Comparison of ENCODE assay signal across 26 cellular contexts in genomic region chr6:656460-657252, GRCh38. TPM values are rescaled to one million over a fixed set of nuclear protein-coding genes. Genes with fewer than 3 reads are reported as not detected.
DNase-seq lines count a peak whose midpoint lies in the region; ATAC-seq and TF ChIP-seq lines count a peak whose summit lies in the region.
"Had no signal": no experiment of that assay in that cellular context is flagged by ENCODE, and none has a peak within 500 bp of the region (broad histone marks: within the 10 kb centered on the region; RNA-seq: fewer than 3 reads in every experiment).

TSS of gene HUS1B (minus strand) at chr6:657100. CDS start at chr6:656944, 156 bp downstream.

- H3K36me3 ChIP-seq in cardiac muscle cell (no peaks in the 10 kb centered on the region), adipocyte (ENCODE audit: control insufficient read depth, insufficient read depth, low read length, severe bottlenecking) (no peaks in the 10 kb centered on the region), mesenchymal stem cell (ENCODE audit: control insufficient read depth in 1 of 2, insufficient read depth in 2 of 2, low read depth in 1 of 2, low read length in 2 of 2) (peaks cover 9 to 11% of the 10 kb centered on the region in 2 experiments), PC-9 (ENCODE audit: low read depth) (no peaks in the 10 kb centered on the region)
- H3K36me3 ChIP-seq: uterus had no signal

- peak within 1 kb of the TSS; percentile 91 for H4K8ac ChIP-seq in mesenchymal stem cell (ENCODE audit: low read length)

- peaks cover 36% of the 10 kb centered on the region for H3K79me1 ChIP-seq in mesenchymal stem cell (replicated peaks; ENCODE audit: low read length, poor library complexity, severe bottlenecking)

- no peak within 1 kb of the TSS for H2BK5ac ChIP-seq in mesenchymal stem cell (ENCODE audit: low read depth, low read length, poor library complexity, severe bottlenecking)

- no peak for DNase-seq in cardiac muscle cell (ENCODE audit: low read depth in 1 of 2, low spot score in 1 of 2)
- no peak for DNase-seq in Right ventricle myocardium superior
- DNase-seq in adipocyte (ENCODE audit: low read depth), result no peak
- DNase-seq in mesenchymal stem cell, result no peak
- no peak for DNase-seq in stimulated activated CD8-positive, alpha-beta memory T cell treated with anti-CD3 and anti-CD28 coated beads, Interleukin-4, amount 100 ng/mL, for 48 hours
- DNase-seq in pons (ENCODE audit: low spot score), result no peak
- no peak for DNase-seq in head of caudate nucleus
- DNase-seq in PC-9, result no peak
- DNase-seq: activated CD4-positive, alpha-beta memory T cell treated with anti-CD3 and anti-CD28 coated beads for 36 hours; activated CD8-positive, alpha-beta memory T cell treated with anti-CD3 and anti-CD28 coated beads, Interleukin-2, amount 50 U/mL, for 48 hours; DMS153; GOT3; KBM-7; lower lobe of right lung; MM.1S; NCI-H1417 treated with DMSO at 0.1 percent for 48 hours; NCI-H2081; NCI-H226; NCI-H748 treated with DMSO at 0.1 percent for 48 hours; stimulated activated CD4-positive, alpha-beta T cell treated with anti-CD3 and anti-CD28 coated beads, Interleukin-4, amount 100 ng/mL, for 4 hours; stimulated activated naive B cell treated with anti-CD40 and anti-IgM and Interleukin-4, amounts not matched to agents 10 μg/mL and 1 μg/mL and 100 μg/mL, for 72 hours; T-helper 1 cell; uterus had no signal

- peak within 1 kb of the TSS; percentile 94 for H4K91ac ChIP-seq in mesenchymal stem cell (ENCODE audit: low read length)

- H3K9ac ChIP-seq in adipocyte (ENCODE audit: low read length) (peak within 1 kb of the TSS; percentile 39), mesenchymal stem cell (ENCODE audit: low read length) (peak within 1 kb of the TSS; percentile 7)

- H3K79me2 ChIP-seq in PC-9 (ENCODE audit: low read depth), result no peaks in the 10 kb centered on the region

- H3K9me3 ChIP-seq in cardiac muscle cell (ENCODE audit: low read depth) (no peaks in the 10 kb centered on the region), adipocyte (ENCODE audit: control insufficient read depth, low read length) (no peaks in the 10 kb centered on the region), mesenchymal stem cell (ENCODE audit: control insufficient read depth, low read length) (no peaks in the 10 kb centered on the region), PC-9 (ENCODE audit: insufficient read depth, low read depth) (no peaks in the 10 kb centered on the region)
- H3K9me3 ChIP-seq: lower lobe of right lung, uterus had no signal

- H3K23ac ChIP-seq in mesenchymal stem cell (ENCODE audit: low read length in 2 of 2), result no peak within 1 kb of the TSS

- 98% methylated on average over 73 of the region's 73 CpGs for WGBS in mesenchymal stem cell

- H3K9me2 ChIP-seq in PC-9 (ENCODE audit: insufficient read depth), result no peaks in the 10 kb centered on the region

- BruUV-seq in PC-9 (replicated peaks; lab: Mats Ljungman, UMichigan), result no TSS peak

- TF ChIP-seq CTCF in cardiac muscle cell (IDR thresholded peaks at IDR 0.05; ENCODE audit: low read depth, low read length) (no peak), PC-9 (conservative IDR thresholded peaks at IDR 0.05) (no peak)

- H2BK120ac ChIP-seq in mesenchymal stem cell (ENCODE audit: low read depth, low read length), result no peak within 1 kb of the TSS

- peak within 1 kb of the TSS; percentile 52 for H2BK15ac ChIP-seq in mesenchymal stem cell (ENCODE audit: low read depth, poor library complexity, severe bottlenecking)

- H3K27ac ChIP-seq in cardiac muscle cell, result peak within 1 kb of the TSS; percentile 37
- H3K27ac ChIP-seq in mesenchymal stem cell (ENCODE audit: low read length, poor library complexity, severe bottlenecking), result no peak within 1 kb of the TSS
- no peak within 1 kb of the TSS for H3K27ac ChIP-seq in PC-9
- H3K27ac ChIP-seq: lower lobe of right lung, uterus had no signal

- no peak within 1 kb of the TSS for H2AK5ac ChIP-seq in mesenchymal stem cell (ENCODE audit: low read length, severe bottlenecking)

- no peak within 1 kb of the TSS for H3K14ac ChIP-seq in mesenchymal stem cell (ENCODE audit: low read length in 2 of 2)

- H3K18ac ChIP-seq in mesenchymal stem cell (ENCODE audit: low read depth in 1 of 2, low read length in 2 of 2), result peak within 1 kb of the TSS; percentile 54 to 55

- no peaks in the 10 kb centered on the region for H3F3A ChIP-seq in PC-9 (ENCODE audit: insufficient read depth, low read depth)

- H3K4ac ChIP-seq in mesenchymal stem cell (ENCODE audit: low read depth in 1 of 2, low read length in 2 of 2), result no peak within 1 kb of the TSS

- intact Hi-C loops in Right ventricle myocardium superior (cut with DNase I) (no loop called here), head of caudate nucleus (cut with DNase I) (no loop called here), PC-9 (cut with micrococcal nuclease; ENCODE audit: unreplicated experiment) (no loop called here)

- H3K4me1 ChIP-seq in cardiac muscle cell (ENCODE audit: low read depth) (peaks cover 21% of the 10 kb centered on the region), adipocyte (ENCODE audit: control insufficient read depth, insufficient read depth, low read length) (peaks cover 22% of the 10 kb centered on the region), mesenchymal stem cell (ENCODE audit: control insufficient read depth, insufficient read depth, low read depth, low read length) (peaks cover 9% of the 10 kb centered on the region), PC-9 (replicated peaks; ENCODE audit: insufficient read depth) (no peaks in the 10 kb centered on the region)
- H3K4me1 ChIP-seq: uterus had no signal

- no peak for ATAC-seq in Right ventricle myocardium superior (ENCODE audit: poor library complexity)
- ATAC-seq: activated CD4-positive, CD25-positive, alpha-beta regulatory T cell treated with anti-CD3 and anti-CD28 coated beads, Interleukin-2, amount 50 U/mL, for 24 hours; activated naive CD4-positive, alpha-beta T cell treated with anti-CD3 and anti-CD28 coated beads, Interleukin-2, amount 50 U/mL, for 72 hours; sciatic nerve; stimulated activated naive B cell treated with anti-CD40 and anti-IgM and Interleukin-4, amounts not matched to agents 10 μg/mL and 1 μg/mL and 100 μg/mL, for 72 hours had no signal

- H3K4me3 ChIP-seq in cardiac muscle cell (no peak within 1 kb of the TSS), adipocyte (ENCODE audit: low read length) (peak within 1 kb of the TSS; percentile 47), mesenchymal stem cell (ENCODE audit: insufficient read depth in 1 of 2, low read depth in 1 of 2, low read length in 2 of 2) (peak within 1 kb of the TSS in 1 of 2 experiments; percentile 31), PC-9 (no peak within 1 kb of the TSS)
- H3K4me3 ChIP-seq: lower lobe of right lung, uterus had no signal

- H3K4me2 ChIP-seq in mesenchymal stem cell (ENCODE audit: low read length, poor library complexity, severe bottlenecking) (no peak within 1 kb of the TSS), PC-9 (no peak within 1 kb of the TSS)

- no peaks in the 10 kb centered on the region for H4K20me1 ChIP-seq in PC-9 (ENCODE audit: insufficient read depth)

- H2BK12ac ChIP-seq in mesenchymal stem cell (ENCODE audit: low read length in 2 of 2), result peak within 1 kb of the TSS; percentile 31 to 39

- H3K27me3 ChIP-seq in cardiac muscle cell (no peaks in the 10 kb centered on the region), adipocyte (replicated peaks; ENCODE audit: control insufficient read depth, insufficient read depth, low read length) (no peaks in the 10 kb centered on the region), mesenchymal stem cell (ENCODE audit: control insufficient read depth in 1 of 2, insufficient read depth in 1 of 2, low read length in 2 of 2) (no peaks in the 10 kb centered on the region), PC-9 (ENCODE audit: insufficient read depth, low read depth) (no peaks in the 10 kb centered on the region)
- H3K27me3 ChIP-seq: uterus had no signal

- H2AFZ ChIP-seq in mesenchymal stem cell (ENCODE audit: low read depth, low read length) (no peak within 1 kb of the TSS), PC-9 (no peak within 1 kb of the TSS)

- POLR2A ChIA-PET in PC-9 (lab: Charles Lee; ENCODE audit: unreplicated experiment), result no interaction called here

- CTCF ChIA-PET in PC-9 (lab: Charles Lee), result no interaction called here

RNA-seq across cellular contexts. Expression of gene HUS1B, which starts in this region (rescaled TPM):
- 1.2 and 1.9 TPM in 2 replicates for total RNA-seq in cardiac muscle cell
- polyA plus RNA-seq in cardiac muscle cell, result 0.51 TPM in 1 of 2 replicates, not detected in the other
- total RNA-seq in Right ventricle myocardium superior, result not detected
- polyA plus RNA-seq in mesenchymal stem cell (2013, experiment 1 of 2), result 0.35 TPM
- polyA plus RNA-seq in mesenchymal stem cell (2013, experiment 2 of 2), result 0.52 TPM
- 0.94 and 1.2 TPM in 2 replicates for total RNA-seq in PC-9 (2021)
